Comparison of ENCODE assay signal across 8 cellular contexts in genomic region chr6:96837138-96837971, GRCh38. TPM values are rescaled to one million over a fixed set of nuclear protein-coding genes. Genes with fewer than 3 reads are reported as not detected.
DNase-seq lines count a peak whose midpoint lies in the region; ATAC-seq and TF ChIP-seq lines count a peak whose summit lies in the region.

Gene GPR63 (minus strand): TSS chr6:96837477. CDS start chr6:96799731, 37,746 bp downstream.

- peaks cover 24% of the 10 kb centered on the region for H3K27me3 Mint-ChIP-seq in nephron progenitor cell (ENCODE audit: low read depth, poor library complexity)
- H3K27me3 Mint-ChIP-seq in stimulated activated naive CD8-positive, alpha-beta T cell treated with anti-CD3 and anti-CD28 coated beads, Interleukin-15, amount 100 ng/mL, for 72 hours, result peaks cover 72% of the 10 kb centered on the region

- peak within 1 kb of the TSS; percentile 80 for H2AFZ ChIP-seq in OCI-LY7 (ENCODE audit: low read length)

- H3K79me2 ChIP-seq in OCI-LY7 (ENCODE audit: insufficient read depth, low read depth, low read length), result no peaks in the 10 kb centered on the region

- no peaks in the 10 kb centered on the region for H3K36me3 Mint-ChIP-seq in nephron progenitor cell (ENCODE audit: low read depth)

- H4K20me1 ChIP-seq in OCI-LY7 (ENCODE audit: insufficient read depth, low read length), result peaks cover 7% of the 10 kb centered on the region; the same call in 1 of the 2 replicates

- H3K27me3 ChIP-seq in HL-60 (ENCODE audit: insufficient read depth, poor library complexity, severe bottlenecking), result peaks cover 10% of the 10 kb centered on the region

- H3K4me3 ChIP-seq in HL-60 (replicated peaks; ENCODE audit: insufficient read depth, low read length) (peak within 1 kb of the TSS; percentile 83), OCI-LY7 (ENCODE audit: low read depth, low read length, poor library complexity, severe bottlenecking) (peak within 1 kb of the TSS; percentile 72), fibroblast of pulmonary artery (replicated peaks; ENCODE audit: low read depth, low read length) (peak within 1 kb of the TSS; percentile 76)

- peaks cover 31% of the 10 kb centered on the region for H3K4me1 Mint-ChIP-seq in nephron progenitor cell
- peaks cover 22% of the 10 kb centered on the region for H3K4me1 Mint-ChIP-seq in stimulated activated naive CD8-positive, alpha-beta T cell treated with anti-CD3 and anti-CD28 coated beads, Interleukin-15, amount 100 ng/mL, for 72 hours

- no peaks in the 10 kb centered on the region for H3K9me2 ChIP-seq in OCI-LY7 (ENCODE audit: insufficient read depth, low read length)

- peaks cover 6% of the 10 kb centered on the region for H3K4me1 ChIP-seq in OCI-LY7 (ENCODE audit: insufficient read depth, low read length, poor library complexity, severe bottlenecking)

- intact Hi-C loops in OCI-LY7 (cut with micrococcal nuclease; ENCODE audit: unreplicated experiment), result loop anchor here (1.0 to 5.0 kb wide), 5 partner anchors 60 to 315 kb away; partner anchors contain the start of genes NDUFAF4 and UFL1

- H3K4me3 Mint-ChIP-seq in nephron progenitor cell, result peak within 1 kb of the TSS; percentile 99
- peak within 1 kb of the TSS; percentile 90 to 94 for H3K4me3 Mint-ChIP-seq in stimulated activated naive CD8-positive, alpha-beta T cell treated with anti-CD3 and anti-CD28 coated beads, Interleukin-15, amount 100 ng/mL, for 72 hours

- peak; percentile 77 for ATAC-seq in GM19468 (IDR thresholded peaks at IDR 0.05; ENCODE audit: extremely low read depth, unreplicated experiment)
- peak; percentile 92 for ATAC-seq in stimulated activated naive CD8-positive, alpha-beta T cell treated with anti-CD3 and anti-CD28 coated beads, Interleukin-15, amount 100 ng/mL, for 72 hours

- H3K9me3 Mint-ChIP-seq in nephron progenitor cell, result no peaks in the 10 kb centered on the region
- no peaks in the 10 kb centered on the region for H3K9me3 Mint-ChIP-seq in stimulated activated naive CD8-positive, alpha-beta T cell treated with anti-CD3 and anti-CD28 coated beads, Interleukin-15, amount 100 ng/mL, for 72 hours

- no TSS peak for BruUV-seq in OCI-LY7 (replicated peaks; lab: Mats Ljungman, UMichigan)

- H3K9me3 ChIP-seq in OCI-LY7 (ENCODE audit: low read length), result no peaks in the 10 kb centered on the region

- H3K27ac ChIP-seq in HL-60 (replicated peaks) (peak within 1 kb of the TSS; percentile 11; the same call in 1 of the 2 replicates), OCI-LY7 (ENCODE audit: low read depth, low read length, poor library complexity, severe bottlenecking) (no peak within 1 kb of the TSS)

- DNase-seq in D341Med (ENCODE audit: low spot score) (peak; percentile 87), HL-60 (ENCODE audit: low read depth in 1 of 2, low spot score in 1 of 2) (peak; percentile 38 to 73), OCI-LY7 (ENCODE audit: low spot score) (peak; percentile 64), activated T-helper 1 cell treated with Interleukin-2 at 50 U/mL for 16 hours (ENCODE audit: low read depth) (peak; percentile 37), fibroblast of pulmonary artery (ENCODE audit: low read depth) (peak; percentile 73), nephron progenitor cell (peak; percentile 80)
- DNase-seq in stimulated activated naive CD8-positive, alpha-beta T cell treated with anti-CD3 and anti-CD28 coated beads, Interleukin-15, amount 100 ng/mL, for 72 hours, result peak; percentile 70 to 72

- TF ChIP-seq CTCF in HL-60 (IDR thresholded peaks at IDR 0.05; ENCODE audit: insufficient read depth, low read length), result no peak
- no peak for TF ChIP-seq CTCF in OCI-LY7 (conservative IDR thresholded peaks at IDR 0.05; ENCODE audit: low read length)
- TF ChIP-seq CTCF in fibroblast of pulmonary artery (IDR thresholded peaks at IDR 0.05; ENCODE audit: low read length, missing control alignments), result no peak
- TF ChIP-seq CTCF in nephron progenitor cell (IDR thresholded peaks at IDR 0.05), result no peak

- CTCF ChIA-PET in OCI-LY7 (lab: Charles Lee; ENCODE audit: unreplicated experiment), result no interaction called here

- POLR2A ChIA-PET in OCI-LY7 (lab: Charles Lee), result interaction anchor here (0.5 to 1.3 kb wide), 5 partner anchors 60 to 433 kb away, joined by 3 to 5 read pairs (median 3); no protein-coding TSS in a partner anchor

- peak within 1 kb of the TSS; percentile 88 for H3K4me2 ChIP-seq in OCI-LY7 (ENCODE audit: low read length)

- no peaks in the 10 kb centered on the region for H3K36me3 ChIP-seq in OCI-LY7 (ENCODE audit: insufficient read depth, low read length)

- H3K27ac Mint-ChIP-seq in nephron progenitor cell, result no peak within 1 kb of the TSS
- peak within 1 kb of the TSS in 1 of 2 donors; percentile 84 for H3K27ac Mint-ChIP-seq in stimulated activated naive CD8-positive, alpha-beta T cell treated with anti-CD3 and anti-CD28 coated beads, Interleukin-15, amount 100 ng/mL, for 72 hours

RNA-seq across cellular contexts. Expression of gene GPR63, which starts in this region (rescaled TPM):
- total RNA-seq in OCI-LY7 (2014; rRNA removed; shearing (Covaris generic)), result 0.57 and 1.0 TPM in 2 replicates
- 1.5 and 1.6 TPM in 2 replicates for total RNA-seq in OCI-LY7 (2022)

Comparison
In these comparisons a context has a peak if more than half of its experiments do, and no peak if none do; other contexts are left out.
1. DNase-seq: peak in every context shown above with its lines; median percentile 87 in D341Med; 80 in nephron progenitor cell; 73 in fibroblast of pulmonary artery; 71 in stimulated activated naive CD8-positive, alpha-beta T cell treated with anti-CD3 and anti-CD28 coated beads, Interleukin-15, amount 100 ng/mL, for 72 hours; 64 in OCI-LY7; 56 in HL-60; 37 in activated T-helper 1 cell treated with Interleukin-2 at 50 U/mL for 16 hours.